Comparison of ENCODE assay signal across 8 cellular contexts in the genomic region with DNA sequence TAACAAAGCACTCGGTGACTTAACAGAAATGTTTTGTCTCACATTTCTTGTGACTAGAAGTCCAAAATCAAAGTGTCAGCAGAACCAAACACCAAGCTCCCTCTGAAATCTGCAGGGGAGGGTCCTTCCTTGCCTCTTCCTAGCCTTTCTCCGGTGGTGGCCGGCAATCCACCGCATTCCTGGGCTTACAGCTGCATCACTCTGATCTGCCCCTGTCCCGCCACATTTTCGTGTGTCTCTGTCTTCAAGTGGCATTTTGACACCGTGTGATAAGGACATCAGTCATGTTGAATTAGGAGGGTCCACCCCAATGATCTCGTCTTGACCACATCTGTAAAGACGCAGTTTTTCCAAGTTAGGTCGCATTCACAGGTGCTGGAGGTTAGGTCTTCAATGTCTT. TPM values are rescaled to one million over a fixed set of nuclear protein-coding genes. Genes with fewer than 3 reads are reported as not detected.
DNase-seq lines count a peak whose midpoint lies in the region; ATAC-seq and TF ChIP-seq lines count a peak whose summit lies in the region.

No MANE protein-coding gene starts in this region.

- CTCF ChIA-PET in CD4-positive, alpha-beta memory T cell (lab: Charles Lee; ENCODE audit: partially characterized antibody), result interaction anchor here (0.6 to 3.4 kb wide), 9 partner anchors 13 to 291 kb away, joined by 3 to 17 read pairs (median 3); no protein-coding TSS in a partner anchor

- H3K4me1 Mint-ChIP-seq in CD4-positive, alpha-beta memory T cell, result peaks cover 8 to 20% (median 16%) of the 10 kb centered on the region in 4 donors
- H3K4me1 Mint-ChIP-seq in IgD-negative memory B cell, result peaks cover 24 to 32% (median 29%) of the 10 kb centered on the region in 3 donors
- H3K4me1 Mint-ChIP-seq in nephron progenitor cell, result peaks cover 30% of the 10 kb centered on the region
- H3K4me1 Mint-ChIP-seq in chondrocyte (ENCODE audit: low read depth), result peaks cover 33% of the 10 kb centered on the region

- no peak for DNase-seq in CD4-positive, alpha-beta memory T cell
- no peak for DNase-seq in ascending aorta (ENCODE audit: low spot score in 2 of 2)
- DNase-seq in nephron progenitor cell, result no peak
- DNase-seq in GM03348 (ENCODE audit: low spot score), result no peak
- no peak for DNase-seq in aorta
- DNase-seq in chondrocyte (ENCODE audit: low spot score), result no peak

- peak overlapping the region; percentile 91 to 99 (median 95) for H3K4me3 Mint-ChIP-seq in CD4-positive, alpha-beta memory T cell
- peak overlapping the region; percentile 86 to 96 (median 96) for H3K4me3 Mint-ChIP-seq in IgD-negative memory B cell
- peak overlapping the region; percentile 80 for H3K4me3 Mint-ChIP-seq in nephron progenitor cell
- H3K4me3 Mint-ChIP-seq in chondrocyte (ENCODE audit: unreplicated experiment), result no peak overlapping the region

- no peaks in the 10 kb centered on the region for H3K36me3 ChIP-seq in CD4-positive, alpha-beta memory T cell (ENCODE audit: insufficient read depth, low read length)
- H3K36me3 ChIP-seq in ascending aorta (peaks cover 0 to 9% of the 10 kb centered on the region in 2 donors), aorta (ENCODE audit: control insufficient read depth in 1 of 2, insufficient read depth in 2 of 2, low read length in 1 of 2) (no peaks in the 10 kb centered on the region)

- no peaks in the 10 kb centered on the region for H3K27me3 ChIP-seq in CD4-positive, alpha-beta memory T cell (ENCODE audit: insufficient read depth, low read length)
- H3K27me3 ChIP-seq in ascending aorta, result no peaks in the 10 kb centered on the region
- no peaks in the 10 kb centered on the region for H3K27me3 ChIP-seq in aorta (ENCODE audit: control insufficient read depth in 1 of 2, insufficient read depth in 2 of 2, low read length in 1 of 2)

- 74 to 80% methylated on average over 10 of the region's 10 CpGs for WGBS in aorta, 2 donors

- H3K4me1 ChIP-seq in CD4-positive, alpha-beta memory T cell (ENCODE audit: insufficient read depth, low read length), result peaks cover 20% of the 10 kb centered on the region
- peaks cover 5 to 29% of the 10 kb centered on the region in 2 donors for H3K4me1 ChIP-seq in ascending aorta
- H3K4me1 ChIP-seq in aorta (ENCODE audit: control insufficient read depth in 1 of 2, insufficient read depth in 2 of 2, low read length in 2 of 2), result no peaks in the 10 kb centered on the region

- no peak overlapping the region for H3K4me3 ChIP-seq in CD4-positive, alpha-beta memory T cell (ENCODE audit: low read length in 2 of 2)
- H3K4me3 ChIP-seq in ascending aorta, result no peak overlapping the region
- no peak overlapping the region for H3K4me3 ChIP-seq in aorta (ENCODE audit: low read length in 2 of 2)

- peak overlapping the region in 4 of 7 donors; percentile 79 to 99 (median 97) for H3K27ac Mint-ChIP-seq in CD4-positive, alpha-beta memory T cell
- H3K27ac Mint-ChIP-seq in IgD-negative memory B cell (peak overlapping the region; percentile 59 to 98 (median 92)), nephron progenitor cell (no peak overlapping the region), chondrocyte (ENCODE audit: unreplicated experiment) (no peak overlapping the region)

- ATAC-seq in aorta (ENCODE audit: low FRiP score) (no peak), GM18867 (IDR thresholded peaks at IDR 0.05; ENCODE audit: unreplicated experiment) (no peak)

- no peak for TF ChIP-seq CTCF in ascending aorta (IDR thresholded peaks at IDR 0.05)
- TF ChIP-seq CTCF in nephron progenitor cell (IDR thresholded peaks at IDR 0.05), result no peak
- TF ChIP-seq CTCF in chondrocyte (IDR thresholded peaks at IDR 0.05), result no peak

- no peak overlapping the region for H3K27ac ChIP-seq in CD4-positive, alpha-beta memory T cell (ENCODE audit: low read depth, low read length)
- peak overlapping the region; percentile 94 to 98 for H3K27ac ChIP-seq in ascending aorta
- no peak overlapping the region for H3K27ac ChIP-seq in aorta (ENCODE audit: low read depth in 1 of 2, low read length in 2 of 2)

- H3K9me3 Mint-ChIP-seq in CD4-positive, alpha-beta memory T cell, result no peaks in the 10 kb centered on the region
- no peaks in the 10 kb centered on the region for H3K9me3 Mint-ChIP-seq in IgD-negative memory B cell
- no peaks in the 10 kb centered on the region for H3K9me3 Mint-ChIP-seq in nephron progenitor cell
- H3K9me3 Mint-ChIP-seq in chondrocyte (ENCODE audit: low read depth), result no peaks in the 10 kb centered on the region

- intact Hi-C loops in CD4-positive, alpha-beta memory T cell (cut with micrococcal nuclease), result no loop called here
- intact Hi-C loops in ascending aorta (cut with DNase I) (loop anchor here (2.0 to 10.0 kb wide), 8 partner anchors 79 to 638 kb away; partner anchors contain the start of genes GPNMB, KLHL7 and MALSU1), aorta (cut with DNase I) (loop anchor here (5.0 to 10.0 kb wide), 5 partner anchors 92 to 288 kb away; partner anchors contain the start of genes HYCC1 (in 1 of the 2) and IL6 (in 1 of the 2))

- POLR2A ChIA-PET in CD4-positive, alpha-beta memory T cell (lab: Charles Lee; ENCODE audit: partially characterized antibody), result interaction anchor here (1.4 kb wide), 1 partner anchor 32 kb away, joined by 3 read pairs; no protein-coding TSS in a partner anchor

- H3K27me3 Mint-ChIP-seq in CD4-positive, alpha-beta memory T cell, result peaks cover 0 to 2% of the 10 kb centered on the region in 2 donors
- H3K27me3 Mint-ChIP-seq in IgD-negative memory B cell, result peaks cover 2% of the 10 kb centered on the region
- H3K27me3 Mint-ChIP-seq in nephron progenitor cell (ENCODE audit: low read depth, poor library complexity), result no peaks in the 10 kb centered on the region
- H3K27me3 Mint-ChIP-seq in chondrocyte (ENCODE audit: low read depth), result no peaks in the 10 kb centered on the region

- peaks cover 3 to 12% of the 10 kb centered on the region in 2 donors for H3K36me3 Mint-ChIP-seq in CD4-positive, alpha-beta memory T cell
- H3K36me3 Mint-ChIP-seq in IgD-negative memory B cell (peaks cover 6% of the 10 kb centered on the region), nephron progenitor cell (ENCODE audit: low read depth) (peaks cover 16% of the 10 kb centered on the region), chondrocyte (ENCODE audit: low read depth) (no peaks in the 10 kb centered on the region)

- H3K9me3 ChIP-seq in CD4-positive, alpha-beta memory T cell (ENCODE audit: control insufficient read depth in 1 of 2, low read length in 2 of 2), result no peaks in the 10 kb centered on the region
- H3K9me3 ChIP-seq in ascending aorta (no peaks in the 10 kb centered on the region), aorta (ENCODE audit: control insufficient read depth, low read length) (no peaks in the 10 kb centered on the region)

RNA-seq across cellular contexts. Expression of gene TOMM7, which starts 30.5 kb away (rescaled TPM):
- 100 to 1,000 TPM; 686 to 701 TPM for total RNA-seq in CD4-positive, alpha-beta memory T cell
- 100 to 1,000 TPM; 267 to 505 TPM for polyA plus RNA-seq in CD4-positive, alpha-beta memory T cell
- polyA plus RNA-seq in IgD-negative memory B cell (479 TPM), aorta (1,000 to 10,000 TPM in 1 of 2 donors, 100 to 1,000 TPM in 1; 595 to 1,149 TPM)
- total RNA-seq in ascending aorta (65.1 TPM), aorta (100 to 1,000 TPM; 250 to 305 TPM), chondrocyte (213 to 269 TPM (median 240 TPM) in 3 replicates)

Comparison
In these comparisons a context has a peak if more than half of its experiments do, and no peak if none do; other contexts are left out.
1. H3K27ac ChIP-seq: peak in ascending aorta (2 of 2); none in CD4-positive, alpha-beta memory T cell (single experiment) and aorta (0 of 2).
2. H3K27ac Mint-ChIP-seq: peak in CD4-positive, alpha-beta memory T cell (4 of 7) and IgD-negative memory B cell (3 of 3); none in nephron progenitor cell (single experiment) and chondrocyte (single experiment).